ENCODE assay signal across 8 cellular contexts in genomic region chr22:42079319-42080251, GRCh38. TPM values are rescaled to one million over a fixed set of nuclear protein-coding genes. Genes with fewer than 3 reads are reported as not detected.
A peak's percentile ranks its signal among the peaks of the same experiment; 100 is the strongest.
DNase-seq lines count a peak whose midpoint lies in the region; ATAC-seq, FAIRE-seq and TF ChIP-seq lines count a peak whose summit lies in the region.

SMDT1 (plus strand) TSS chr22:42079700; CDS start chr22:42079769, 69 bp downstream.

- DNase-seq in BE2C (peak; percentile 99), GM19240 (ENCODE audit: insufficient read length, low spot score) (peak; percentile 98), NCI-H526 (lab: John Stamatoyannopoulos, UW) (peak; percentile 89 to 97), kidney tubule cell (ENCODE audit: low spot score) (peak; percentile 98)
- peak; percentile 99 for DNase-seq in activated CD4-positive, alpha-beta T cell treated with anti-CD3 and anti-CD28 coated beads for 48 hours
- peak; percentile 95 to 97 (median 96) for DNase-seq in stimulated activated CD4-positive, alpha-beta T cell treated with anti-CD3 and anti-CD28 coated beads, Interleukin-1b, Interleukin-23, amount 100 ng/mL, for 24 hours (ENCODE audit: low read depth in 4 of 4, low spot score in 1 of 4)

- no peaks in the 10 kb centered on the region for H3K9me3 ChIP-seq in BE2C

- FAIRE-seq in colon (lab: Jason Lieb, UNC) = peak; percentile 87

- ATAC-seq in HG03460 (IDR thresholded peaks at IDR 0.05; ENCODE audit: unreplicated experiment) = peak; percentile 80

- H3K27me3 ChIP-seq in BE2C = no peaks in the 10 kb centered on the region

- H3K36me3 ChIP-seq in BE2C = peaks cover 30% of the 10 kb centered on the region

- TF ChIP-seq CTCF in BE2C (IDR thresholded peaks at IDR 0.05; ENCODE audit: low read depth, low read length) = no peak

- H3K4me1 ChIP-seq in BE2C = peaks cover 6% of the 10 kb centered on the region

- H3K4me3 ChIP-seq in BE2C (ENCODE audit: low read depth, low read length) = peak within 1 kb of the TSS; percentile 89

RNA-seq across cellular contexts. Expression of gene SMDT1, which starts in this region (rescaled TPM):
- polyA plus RNA-seq in BE2C (2012; ENCODE audit: insufficient read depth, insufficient read length, low read depth) = 216 TPM

Comparison
In these comparisons a context has a peak if more than half of its experiments do, and no peak if none do; other contexts are left out.
1. Peak in every context shown above with its lines: DNase-seq, ATAC-seq and H3K4me3 ChIP-seq.